Comparison of ENCODE assay signal across 2 cellular contexts in genomic region chr12:63615546-63615945, GRCh38. TPM values are rescaled to one million over a fixed set of nuclear protein-coding genes. Genes with fewer than 3 reads are reported as not detected.
"Had no signal": no experiment of that assay in that cellular context is flagged by ENCODE, and none has a peak within 500 bp of the region (broad histone marks: within the 10 kb centered on the region; RNA-seq: fewer than 3 reads in every experiment).

No MANE protein-coding gene starts in this region.

RNA-seq across cellular contexts. Expression of gene DPY19L2, which starts 52.7 kb away (rescaled TPM):
- total RNA-seq: HT-29 had no signal
- polyA plus RNA-seq: IgD-negative memory B cell had no signal
